11 cellular contexts compared by ENCODE assay signal in the genomic region with DNA sequence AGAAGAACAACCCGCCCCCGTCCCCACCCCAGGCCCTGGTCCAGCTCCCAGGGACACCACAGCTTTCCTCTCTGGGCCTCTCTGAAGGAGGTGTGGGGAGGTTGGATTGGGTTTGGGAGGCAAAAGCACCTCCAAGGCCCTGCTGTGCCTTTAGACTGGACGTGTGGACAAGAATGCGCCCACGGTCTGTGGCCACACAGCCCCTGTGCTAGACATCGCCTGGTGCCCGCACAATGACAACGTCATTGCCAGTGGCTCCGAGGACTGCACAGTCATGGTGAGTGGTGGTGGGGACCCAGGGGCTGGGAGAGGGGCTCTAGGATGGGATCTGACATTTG. TPM values are rescaled to one million over a fixed set of nuclear protein-coding genes. Genes with fewer than 3 reads are reported as not detected.
A peak's percentile ranks its signal among the peaks of the same experiment; 100 is the strongest.
DNase-seq lines count a peak whose midpoint lies in the region; ATAC-seq and TF ChIP-seq lines count a peak whose summit lies in the region.
"Had no signal": no experiment of that assay in that cellular context is flagged by ENCODE, and none has a peak within 500 bp of the region (broad histone marks: within the 10 kb centered on the region; RNA-seq: fewer than 3 reads in every experiment).

No MANE protein-coding gene starts in this region.

- TF ChIP-seq POLR2A in adrenal gland (IDR thresholded peaks at IDR 0.05), result no peak

- peak overlapping the region; percentile 90 for H3K27ac ChIP-seq in CD4-positive, CD25-positive, alpha-beta regulatory T cell (ENCODE audit: insufficient read depth, low read length, poor library complexity, severe bottlenecking)
- H3K27ac ChIP-seq in foreskin keratinocyte (no peak overlapping the region), adrenal gland (peak overlapping the region in 2 of 5 donors; percentile 51 to 80)
- H3K27ac ChIP-seq: GM23248, right atrium auricular region, WERI-Rb-1 had no signal

- H3K27me3 Mint-ChIP-seq in CD4-positive, CD25-positive, alpha-beta regulatory T cell, result peaks cover 7% of the 10 kb centered on the region
- no peaks in the 10 kb centered on the region for H3K27me3 Mint-ChIP-seq in IgD-negative memory B cell
- peaks cover 5% of the 10 kb centered on the region for H3K27me3 Mint-ChIP-seq in activated naive CD4-positive, alpha-beta T cell treated with anti-CD3 and anti-CD28 coated beads, Interleukin-2, amount 10 ng/mL, durations not matched to agents 7 days and 5 days

- intact Hi-C loops in adrenal gland (cut with DNase I), result loop anchor here in 1 of 2 donors (10.0 kb wide), 1 partner anchor 62 kb away; a partner anchor contains a TSS

- WGBS in adrenal gland, 4 donors, result 74 to 93% (median 89%) methylated on average over 4 to 9 of the region's 9 CpGs

- peaks cover 24% of the 10 kb centered on the region for H3K36me3 Mint-ChIP-seq in CD4-positive, CD25-positive, alpha-beta regulatory T cell
- H3K36me3 Mint-ChIP-seq in IgD-negative memory B cell, result peaks cover 15% of the 10 kb centered on the region
- peaks cover 42% of the 10 kb centered on the region for H3K36me3 Mint-ChIP-seq in activated naive CD4-positive, alpha-beta T cell treated with anti-CD3 and anti-CD28 coated beads, Interleukin-2, amount 10 ng/mL, durations not matched to agents 7 days and 5 days

- H3K4me1 Mint-ChIP-seq in CD4-positive, CD25-positive, alpha-beta regulatory T cell, result peaks cover 4 to 34% (median 17%) of the 10 kb centered on the region in 4 donors
- H3K4me1 Mint-ChIP-seq in IgD-negative memory B cell, result peaks cover 17 to 22% (median 19%) of the 10 kb centered on the region in 3 donors
- peaks cover 30% of the 10 kb centered on the region for H3K4me1 Mint-ChIP-seq in activated naive CD4-positive, alpha-beta T cell treated with anti-CD3 and anti-CD28 coated beads, Interleukin-2, amount 10 ng/mL, durations not matched to agents 7 days and 5 days

- peak overlapping the region; percentile 99 to 100 (median 99) for H3K4me3 Mint-ChIP-seq in CD4-positive, CD25-positive, alpha-beta regulatory T cell
- H3K4me3 Mint-ChIP-seq in IgD-negative memory B cell, result peak overlapping the region; percentile 97 to 99 (median 99)
- peak overlapping the region; percentile 100 for H3K4me3 Mint-ChIP-seq in activated naive CD4-positive, alpha-beta T cell treated with anti-CD3 and anti-CD28 coated beads, Interleukin-2, amount 10 ng/mL, durations not matched to agents 7 days and 5 days

- CTCF ChIA-PET in activated naive CD4-positive, alpha-beta T cell treated with anti-CD3 and anti-CD28 coated beads, Interleukin-2, amount 10 ng/mL, durations not matched to agents 7 days and 5 days (lab: Charles Lee), result interaction anchor here (0.8 to 2.7 kb wide), 8 partner anchors 11 to 223 kb away, joined by 3 to 13 read pairs (median 4); a partner anchor contains a TSS

- no peaks in the 10 kb centered on the region for H3K9me3 ChIP-seq in CD4-positive, CD25-positive, alpha-beta regulatory T cell (ENCODE audit: control insufficient read depth in 2 of 2, low read length in 2 of 2)
- H3K9me3 ChIP-seq in mononuclear cell (ENCODE audit: low read depth, low read length) (no peaks in the 10 kb centered on the region), adrenal gland (replicated peaks in 1 of 3) (no peaks in the 10 kb centered on the region)
- H3K9me3 ChIP-seq: right atrium auricular region had no signal

- DNase-seq in CD4-positive, CD25-positive, alpha-beta regulatory T cell, result no peak
- no peak for DNase-seq in activated naive CD4-positive, alpha-beta T cell treated with anti-CD3 and anti-CD28 coated beads, Interleukin-2, amount 10 ng/mL, durations not matched to agents 7 days and 5 days
- DNase-seq in foreskin keratinocyte (no peak), H4 (ENCODE audit: low spot score) (no peak), adrenal gland (no peak)
- DNase-seq: GM23248 had no signal

- peak overlapping the region; percentile 95 to 99 (median 97) for H3K27ac Mint-ChIP-seq in CD4-positive, CD25-positive, alpha-beta regulatory T cell
- H3K27ac Mint-ChIP-seq in IgD-negative memory B cell, result peak overlapping the region; percentile 97 to 99 (median 98)
- H3K27ac Mint-ChIP-seq in activated naive CD4-positive, alpha-beta T cell treated with anti-CD3 and anti-CD28 coated beads, Interleukin-2, amount 10 ng/mL, durations not matched to agents 7 days and 5 days, result peak overlapping the region; percentile 98

- TF ChIP-seq CTCF in foreskin keratinocyte (conservative IDR thresholded peaks at IDR 0.05) (no peak), adrenal gland (IDR thresholded peaks at IDR 0.05) (no peak)

- peaks cover 51% of the 10 kb centered on the region for H3K4me1 ChIP-seq in CD4-positive, CD25-positive, alpha-beta regulatory T cell (ENCODE audit: control insufficient read depth, insufficient read depth, low read length, poor library complexity, severe bottlenecking)
- H3K4me1 ChIP-seq in mononuclear cell (ENCODE audit: insufficient read depth, low read length) (peaks cover 47% of the 10 kb centered on the region), foreskin keratinocyte (no peaks in the 10 kb centered on the region), adrenal gland (replicated peaks in 1 of 2) (peaks cover 0 to 3% of the 10 kb centered on the region in 2 donors)

- peaks cover 22% of the 10 kb centered on the region for H3K36me3 ChIP-seq in CD4-positive, CD25-positive, alpha-beta regulatory T cell (ENCODE audit: control insufficient read depth, insufficient read depth, low read length)
- peaks cover 0 to 4% of the 10 kb centered on the region in 2 donors for H3K36me3 ChIP-seq in adrenal gland (replicated peaks in 1 of 2)
- H3K36me3 ChIP-seq: right atrium auricular region had no signal

- no peaks in the 10 kb centered on the region for H3K9me3 Mint-ChIP-seq in CD4-positive, CD25-positive, alpha-beta regulatory T cell
- no peaks in the 10 kb centered on the region for H3K9me3 Mint-ChIP-seq in IgD-negative memory B cell
- H3K9me3 Mint-ChIP-seq in activated naive CD4-positive, alpha-beta T cell treated with anti-CD3 and anti-CD28 coated beads, Interleukin-2, amount 10 ng/mL, durations not matched to agents 7 days and 5 days, result no peaks in the 10 kb centered on the region

- no peak for ATAC-seq in CD4-positive, CD25-positive, alpha-beta regulatory T cell (ENCODE audit: low read depth in 2 of 2)
- ATAC-seq in foreskin keratinocyte (no peak), HG02610 (IDR thresholded peaks at IDR 0.05; ENCODE audit: unreplicated experiment) (no peak)

- H3K27me3 ChIP-seq in CD4-positive, CD25-positive, alpha-beta regulatory T cell (ENCODE audit: control insufficient read depth, insufficient read depth, low read length), result no peaks in the 10 kb centered on the region
- no peaks in the 10 kb centered on the region for H3K27me3 ChIP-seq in mononuclear cell (ENCODE audit: insufficient read depth, low read length)
- no peaks in the 10 kb centered on the region for H3K27me3 ChIP-seq in foreskin keratinocyte
- no peaks in the 10 kb centered on the region for H3K27me3 ChIP-seq in adrenal gland
- H3K27me3 ChIP-seq: right atrium auricular region had no signal

- peak overlapping the region; percentile 62 for H3K4me3 ChIP-seq in CD4-positive, CD25-positive, alpha-beta regulatory T cell (ENCODE audit: low read depth, low read length)
- H3K4me3 ChIP-seq in mononuclear cell (ENCODE audit: low read length) (peak overlapping the region; percentile 94), adrenal gland (no peak overlapping the region)
- H3K4me3 ChIP-seq: GM23248 had no signal

RNA-seq across cellular contexts. Expression of a gene that starts 3.0 kb away (rescaled TPM):
- 850 TPM for total RNA-seq in CD4-positive, CD25-positive, alpha-beta regulatory T cell
- polyA plus RNA-seq in CD4-positive, CD25-positive, alpha-beta regulatory T cell, result 1,000 to 10,000 TPM; 1,269 to 1,770 (median 1,540) TPM
- polyA plus RNA-seq in IgD-negative memory B cell (1,353 TPM), foreskin keratinocyte (18.7 and 30.3 TPM in 2 replicates), adrenal gland (10 to 100 TPM in 2 of 3 donors, 1 to 10 TPM in 1; 4.1 to 87.7 (median 56.2) TPM)
- total RNA-seq in mononuclear cell (361 TPM), foreskin keratinocyte (12.2 and 18.8 TPM in 2 replicates), adrenal gland (10 to 100 TPM; 21.3 to 69.1 (median 42.1) TPM)
- total RNA-seq in H4 (2014; rRNA removed; shearing (Covaris generic)), result 7.3 and 7.9 TPM in 2 replicates

RNA-seq across cellular contexts. Expression of a gene that starts 7.1 kb away (rescaled TPM):
- total RNA-seq in CD4-positive, CD25-positive, alpha-beta regulatory T cell, result 58.2 TPM
- 100 to 1,000 TPM; 163 to 225 (median 191) TPM for polyA plus RNA-seq in CD4-positive, CD25-positive, alpha-beta regulatory T cell
- polyA plus RNA-seq in IgD-negative memory B cell (264 TPM), foreskin keratinocyte (155 and 156 TPM in 2 replicates), adrenal gland (100 to 1,000 TPM in 2 of 3 donors, 10 to 100 TPM in 1; 96.4 to 329 (median 250) TPM)
- total RNA-seq in mononuclear cell (35.4 TPM), foreskin keratinocyte (165 and 184 TPM in 2 replicates), adrenal gland (100 to 1,000 TPM in 5 of 8 donors, 10 to 100 TPM in 3; 55.1 to 449 (median 137) TPM)
- total RNA-seq in H4 (2014; rRNA removed; shearing (Covaris generic)), result 177 and 278 TPM in 2 replicates

RNA-seq across cellular contexts. Expression of a gene that starts 7.3 kb away (rescaled TPM):
- total RNA-seq in CD4-positive, CD25-positive, alpha-beta regulatory T cell, result 50.3 TPM
- polyA plus RNA-seq in CD4-positive, CD25-positive, alpha-beta regulatory T cell, result 100 to 1,000 TPM in 3 of 4 donors, 10 to 100 TPM in 1; 56.8 to 136 (median 102) TPM
- 83.5 TPM for polyA plus RNA-seq in IgD-negative memory B cell
- 22.5 TPM for total RNA-seq in mononuclear cell
- 23.6 and 24.8 TPM in 2 replicates for total RNA-seq in foreskin keratinocyte
- 4.2 and 9.3 TPM in 2 replicates for polyA plus RNA-seq in foreskin keratinocyte
- 24.7 and 61.0 TPM in 2 replicates for total RNA-seq in H4 (2014; rRNA removed; shearing (Covaris generic))
- 10 to 100 TPM; 12.4 to 87.5 (median 47.5) TPM for total RNA-seq in adrenal gland
- 100 to 1,000 TPM in 2 of 3 donors, 1 to 10 TPM in 1; 7.9 to 195 (median 169) TPM for polyA plus RNA-seq in adrenal gland

RNA-seq across cellular contexts. Expression of a gene that starts 12.6 kb away (rescaled TPM):
- total RNA-seq in CD4-positive, CD25-positive, alpha-beta regulatory T cell, result 19.3 TPM
- polyA plus RNA-seq in CD4-positive, CD25-positive, alpha-beta regulatory T cell, result 1 to 10 TPM in 1 of 4 donors, under 1 TPM in 2, not detected in 1; 0.71 to 1.5 (median 0.91) TPM
- polyA plus RNA-seq in IgD-negative memory B cell, result 1.9 TPM
- 3.8 TPM for total RNA-seq in mononuclear cell
- total RNA-seq in foreskin keratinocyte, result 7.5 and 8.2 TPM in 2 replicates
- polyA plus RNA-seq in foreskin keratinocyte, result 9.5 and 12.6 TPM in 2 replicates
- total RNA-seq in H4 (2014; rRNA removed; shearing (Covaris generic)), result 2.3 and 4.0 TPM in 2 replicates
- 10 to 100 TPM in 5 of 8 donors, 1 to 10 TPM in 3; 4.3 to 15.8 (median 12.6) TPM for total RNA-seq in adrenal gland
- polyA plus RNA-seq in adrenal gland, result 100 to 1,000 TPM in 1 of 3 donors, 10 to 100 TPM in 1, 1 to 10 TPM in 1; 3.5 to 125 (median 58.7) TPM

Comparison
In these comparisons a context has a peak if more than half of its experiments do, and no peak if none do; other contexts are left out.
1. H3K4me3 ChIP-seq: peak in CD4-positive, CD25-positive, alpha-beta regulatory T cell (single experiment) and mononuclear cell (single experiment); none in adrenal gland (0 of 4).
2. Peak in every context shown above with its lines, with median percentiles within 50 percentile points of each other: H3K27ac Mint-ChIP-seq and H3K4me3 Mint-ChIP-seq.